ENCODE assay signal across 8 cellular contexts in genomic region chr11:96207459-96208449, GRCh38.
DNase-seq lines count a peak whose midpoint lies in the region; ATAC-seq and TF ChIP-seq lines count a peak whose summit lies in the region.

No MANE protein-coding gene starts in this region.

- H3K4me3 ChIP-seq in right cardiac atrium (ENCODE audit: low read length) (no peak overlapping the region), suprapubic skin (no peak overlapping the region)

- peak overlapping the region; percentile 74 for H3K4me3 Mint-ChIP-seq in activated CD4-positive, alpha-beta T cell treated with anti-CD3 and anti-CD28 coated beads, Interleukin-2, amount 10 ng/mL, durations not matched to agents 24 days and 14 days

- peaks cover 71% of the 10 kb centered on the region for H3K4me1 Mint-ChIP-seq in activated CD4-positive, alpha-beta T cell treated with anti-CD3 and anti-CD28 coated beads, Interleukin-2, amount 10 ng/mL, durations not matched to agents 24 days and 14 days

- peaks cover 16% of the 10 kb centered on the region for H3K4me1 ChIP-seq in right cardiac atrium (ENCODE audit: control insufficient read depth, insufficient read depth, low read length)
- peaks cover 60% of the 10 kb centered on the region for H3K4me1 ChIP-seq in suprapubic skin

- no peaks in the 10 kb centered on the region for H3K36me3 ChIP-seq in suprapubic skin

- no peaks in the 10 kb centered on the region for H3K9me3 ChIP-seq in right cardiac atrium (ENCODE audit: control insufficient read depth, low read length)
- no peaks in the 10 kb centered on the region for H3K9me3 ChIP-seq in suprapubic skin

- no peak for TF ChIP-seq EP300 in suprapubic skin (IDR thresholded peaks at IDR 0.05)

- no peaks in the 10 kb centered on the region for H3K9me3 Mint-ChIP-seq in activated CD4-positive, alpha-beta T cell treated with anti-CD3 and anti-CD28 coated beads, Interleukin-2, amount 10 ng/mL, durations not matched to agents 24 days and 14 days

- 54% methylated on average over 5 of the region's 5 CpGs for WGBS in right cardiac atrium
- WGBS in suprapubic skin, result 31% methylated on average over 5 of the region's 5 CpGs

- H3K27ac Mint-ChIP-seq in activated CD4-positive, alpha-beta T cell treated with anti-CD3 and anti-CD28 coated beads, Interleukin-2, amount 10 ng/mL, durations not matched to agents 24 days and 14 days, result peak overlapping the region; percentile 93

- H3K27me3 ChIP-seq in right cardiac atrium (ENCODE audit: control insufficient read depth, insufficient read depth) (no peaks in the 10 kb centered on the region), suprapubic skin (no peaks in the 10 kb centered on the region)

- peaks cover 8% of the 10 kb centered on the region for H3K36me3 Mint-ChIP-seq in activated CD4-positive, alpha-beta T cell treated with anti-CD3 and anti-CD28 coated beads, Interleukin-2, amount 10 ng/mL, durations not matched to agents 24 days and 14 days (ENCODE audit: low read depth)

- H3K27ac ChIP-seq in right cardiac atrium (ENCODE audit: low read length), result peak overlapping the region; percentile 38
- H3K27ac ChIP-seq in suprapubic skin, result peak overlapping the region; percentile 69

- intact Hi-C loops in activated CD4-positive, alpha-beta T cell treated with anti-CD3 and anti-CD28 coated beads, Interleukin-2, amount 10 ng/mL, durations not matched to agents 24 days and 14 days (cut with micrococcal nuclease), result loop anchor here (1.0 to 5.0 kb wide), 4 partner anchors 28 to 195 kb away; partner anchors contain the start of gene JRKL
- intact Hi-C loops in right cardiac atrium (cut with DNase I), result no loop called here

- ATAC-seq in right cardiac atrium (peak; percentile 47 to 64), GM18867 (IDR thresholded peaks at IDR 0.05; ENCODE audit: unreplicated experiment) (no peak), HG03460 (IDR thresholded peaks at IDR 0.05; ENCODE audit: unreplicated experiment) (no peak)

- no peak for TF ChIP-seq POLR2A in suprapubic skin (IDR thresholded peaks at IDR 0.05)

- no peaks in the 10 kb centered on the region for H3K27me3 Mint-ChIP-seq in activated CD4-positive, alpha-beta T cell treated with anti-CD3 and anti-CD28 coated beads, Interleukin-2, amount 10 ng/mL, durations not matched to agents 24 days and 14 days

- no peak for TF ChIP-seq CTCF in suprapubic skin (IDR thresholded peaks at IDR 0.05)

- DNase-seq in activated CD4-positive, alpha-beta T cell treated with anti-CD3 and anti-CD28 coated beads, Interleukin-2, amount 10 ng/mL, durations not matched to agents 24 days and 14 days, result peak; percentile 78
- no peak for DNase-seq in activated CD4-positive, alpha-beta T cell treated with anti-CD3 and anti-CD28 coated beads for 4 hours
- peak; percentile 70 for DNase-seq in SW480 (ENCODE audit: low spot score)
- DNase-seq in right cardiac atrium, result no peak
- no peak for DNase-seq in suprapubic skin (ENCODE audit: low spot score in 2 of 2)
- DNase-seq in T1000 (lab: John Stamatoyannopoulos, UW), result no peak

Comparison
In these comparisons a context has a peak if more than half of its experiments do, and no peak if none do; other contexts are left out.
1. DNase-seq: peak in activated CD4-positive, alpha-beta T cell treated with anti-CD3 and anti-CD28 coated beads, Interleukin-2, amount 10 ng/mL, durations not matched to agents 24 days and 14 days (single experiment) and SW480 (single experiment); none in activated CD4-positive, alpha-beta T cell treated with anti-CD3 and anti-CD28 coated beads for 4 hours (0 of 2), right cardiac atrium (0 of 3), suprapubic skin (0 of 2) and T1000 (single experiment).
2. ATAC-seq: peak in right cardiac atrium (2 of 2); none in GM18867 (single experiment) and HG03460 (single experiment).